23 cellular contexts compared by ENCODE assay signal in genomic region chr5:168075387-168075786, GRCh38.
"Had no signal": no experiment of that assay in that cellular context is flagged by ENCODE, and none has a peak within 500 bp of the region (broad histone marks: within the 10 kb centered on the region; RNA-seq: fewer than 3 reads in every experiment).

No MANE protein-coding gene starts in this region.

- H3K4me3 ChIP-seq: hepatocyte, lower lobe of right lung, neural progenitor cell, psoas muscle, spleen, transverse colon, upper lobe of left lung, vagina had no signal

- H3K4me1 ChIP-seq: lower lobe of right lung, neural progenitor cell, parathyroid adenoma, psoas muscle, spleen, transverse colon, upper lobe of left lung, vagina had no signal

- H3K27me3 ChIP-seq: hepatocyte, neural progenitor cell, spleen, transverse colon, upper lobe of left lung, vagina had no signal

- H3K9ac ChIP-seq: neural progenitor cell, parathyroid adenoma had no signal

- H3K27ac ChIP-seq: hepatocyte, lower lobe of right lung, neural progenitor cell, neutrophil, parathyroid adenoma, psoas muscle, spleen, transverse colon, upper lobe of left lung, vagina had no signal

- FAIRE-seq: small intestine had no signal

- H3K79me2 ChIP-seq: hepatocyte, parathyroid adenoma had no signal

- ATAC-seq: lower lobe of right lung; naive thymus-derived CD8-positive, alpha-beta T cell; psoas muscle; sciatic nerve; stimulated activated effector memory CD8-positive, alpha-beta T cell treated with anti-CD3 and anti-CD28 coated beads, Interleukin-12 subunit alpha, Interleukin-12 subunit beta, amount 100 ng/mL, for 72 hours had no signal

- H3K9me3 Mint-ChIP-seq: stimulated activated naive CD8-positive, alpha-beta T cell treated with anti-CD3 and anti-CD28 coated beads, Interleukin-15, Interleukin-2, amounts not matched to agents 100 ng/mL and 50 ng/mL, for 24 hours had no signal

- H3K9me3 ChIP-seq: lower lobe of right lung, neutrophil, psoas muscle, transverse colon, upper lobe of left lung, vagina had no signal

- H3K4me3 Mint-ChIP-seq: naive thymus-derived CD8-positive, alpha-beta T cell; nephron progenitor cell; neural progenitor cell; stimulated activated effector memory CD8-positive, alpha-beta T cell treated with anti-CD3 and anti-CD28 coated beads, Interleukin-12 subunit alpha, Interleukin-12 subunit beta, amount 100 ng/mL, for 72 hours; stimulated activated naive CD8-positive, alpha-beta T cell treated with anti-CD3 and anti-CD28 coated beads, Interleukin-15, Interleukin-2, amounts not matched to agents 100 ng/mL and 50 ng/mL, for 24 hours had no signal

- H3K36me3 Mint-ChIP-seq: naive thymus-derived CD8-positive, alpha-beta T cell; stimulated activated effector memory CD8-positive, alpha-beta T cell treated with anti-CD3 and anti-CD28 coated beads, Interleukin-12 subunit alpha, Interleukin-12 subunit beta, amount 100 ng/mL, for 72 hours had no signal

- H3K36me3 ChIP-seq: lower lobe of right lung, neural progenitor cell, neutrophil, spleen, transverse colon, upper lobe of left lung, vagina had no signal

- H2AFZ ChIP-seq: hepatocyte, neural progenitor cell, parathyroid adenoma had no signal

- H3K4me2 ChIP-seq: hepatocyte, neural progenitor cell had no signal

- H3K27ac Mint-ChIP-seq: naive thymus-derived CD8-positive, alpha-beta T cell; nephron progenitor cell; neural progenitor cell; stimulated activated effector memory CD8-positive, alpha-beta T cell treated with anti-CD3 and anti-CD28 coated beads, Interleukin-12 subunit alpha, Interleukin-12 subunit beta, amount 100 ng/mL, for 72 hours; stimulated activated naive CD8-positive, alpha-beta T cell treated with anti-CD3 and anti-CD28 coated beads, Interleukin-15, Interleukin-2, amounts not matched to agents 100 ng/mL and 50 ng/mL, for 24 hours had no signal

- H3K27me3 Mint-ChIP-seq: naive thymus-derived CD8-positive, alpha-beta T cell; stimulated activated naive CD8-positive, alpha-beta T cell treated with anti-CD3 and anti-CD28 coated beads, Interleukin-15, Interleukin-2, amounts not matched to agents 100 ng/mL and 50 ng/mL, for 24 hours had no signal

- DNase-seq: islet precursor cell; lower lobe of right lung; mammary epithelial cell; mesenchymal stem cell; naive thymus-derived CD8-positive, alpha-beta T cell; nephron progenitor cell; occipital lobe; psoas muscle; small intestine; spleen; stimulated activated CD4-positive, alpha-beta T cell treated with anti-CD3 and anti-CD28 coated beads, Interleukin-4, amount 100 ng/mL, for 24 hours; stimulated activated naive CD4-positive, alpha-beta T cell; substantia nigra; transverse colon; upper lobe of left lung had no signal

- H3K4me1 Mint-ChIP-seq: nephron progenitor cell; stimulated activated effector memory CD8-positive, alpha-beta T cell treated with anti-CD3 and anti-CD28 coated beads, Interleukin-12 subunit alpha, Interleukin-12 subunit beta, amount 100 ng/mL, for 72 hours had no signal
